In genomic region chr10:72260588-72261322, GRCh38 we compare ENCODE assay signal across 8 cellular contexts.
A peak's percentile ranks its signal among the peaks of the same experiment; 100 is the strongest.
DNase-seq lines count a peak whose midpoint lies in the region; ATAC-seq and TF ChIP-seq lines count a peak whose summit lies in the region.

No MANE protein-coding gene starts in this region.

- DNase-seq in NCI-H1436 treated with DMSO at 0.1 percent for 48 hours (lab: John Stamatoyannopoulos, UW) (peak; percentile 85), cardiac fibroblast (ENCODE audit: low read depth in 2 of 2) (peak; percentile 92), iris pigment epithelial cell (ENCODE audit: low read depth) (peak; percentile 80), COR-L47 (lab: John Stamatoyannopoulos, UW) (no peak)
- DNase-seq in stimulated activated CD4-positive, alpha-beta T cell treated with anti-CD3 and anti-CD28 coated beads, Interleukin-12 subunit alpha, Interleukin-12 subunit beta, amount 100 ng/mL, for 48 hours (ENCODE audit: low read depth in 2 of 3, low spot score in 1 of 3): peak; percentile 85 to 92 (median 89)

- peak; percentile 20 for ATAC-seq in GM18499 (IDR thresholded peaks at IDR 0.05; ENCODE audit: insufficient read depth, unreplicated experiment)
- ATAC-seq in HG02763 (IDR thresholded peaks at IDR 0.05; ENCODE audit: unreplicated experiment): peak; percentile 72

- TF ChIP-seq CTCF in WI38 (IDR thresholded peaks at IDR 0.05; ENCODE audit: low read depth, low read length) (no peak), cardiac fibroblast (IDR thresholded peaks at IDR 0.05; ENCODE audit: low read depth, low read length) (no peak)

- H3K4me3 ChIP-seq in WI38 (ENCODE audit: low read depth, low read length): peak overlapping the region; percentile 43
- peak overlapping the region; percentile 41 to 42 for H3K4me3 ChIP-seq in cardiac fibroblast (replicated peaks in 1 of 2; ENCODE audit: low read depth in 2 of 2, low read length in 2 of 2)
